Comparison of ENCODE assay signal across 19 cellular contexts in the genomic region with DNA sequence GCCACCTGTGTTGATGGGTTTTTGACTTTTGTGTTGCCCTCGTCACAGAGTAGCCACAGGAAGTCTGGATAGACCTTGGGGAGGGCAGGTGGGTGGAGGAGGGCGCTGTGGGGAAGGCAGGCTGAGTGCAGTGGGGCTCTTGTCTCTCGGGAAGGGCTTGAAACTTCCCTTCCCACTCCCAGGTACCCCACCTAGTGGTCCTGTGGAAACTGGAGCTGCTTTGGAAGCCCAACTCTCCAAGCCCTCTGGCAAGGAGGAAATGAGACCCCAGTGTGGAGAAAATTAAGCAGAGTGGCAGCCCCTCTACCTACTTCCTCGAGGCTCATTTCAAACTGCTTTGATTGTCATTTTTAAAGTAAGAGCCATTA. TPM values are rescaled to one million over a fixed set of nuclear protein-coding genes. Genes with fewer than 3 reads are reported as not detected.
A peak's percentile ranks its signal among the peaks of the same experiment; 100 is the strongest.
DNase-seq lines count a peak whose midpoint lies in the region; ATAC-seq, FAIRE-seq and TF ChIP-seq lines count a peak whose summit lies in the region.
"Had no signal": no experiment of that assay in that cellular context is flagged by ENCODE, and none has a peak within 500 bp of the region (broad histone marks: within the 10 kb centered on the region; RNA-seq: fewer than 3 reads in every experiment).

No MANE protein-coding gene starts in this region.

- CTCF ChIA-PET in HepG2 (lab: Yijun Ruan, JAX; ENCODE audit: low intra/inter-chr PET ratio, low total read pairs): no interaction called here
- CTCF ChIA-PET in WTC11 (lab: Charles Lee): interaction anchor here (0.6 to 1.8 kb wide), 8 partner anchors 13 to 527 kb away, joined by 3 to 5 read pairs (median 4); no protein-coding TSS in a partner anchor

- TF ChIP-seq EP300 in HepG2 (IDR thresholded peaks at IDR 0.05; ENCODE audit: low read depth in 2 of 2, low read length in 2 of 2) (no peak), HepG2 (CRISPR knock-in tag; IDR thresholded peaks at IDR 0.05; ENCODE audit: borderline replicate concordance) (no peak)

- H3K4me3 ChIP-seq in HepG2 (replicated peaks in 1 of 3; ENCODE audit: insufficient read depth in 1 of 3, low read depth in 2 of 3, low read length in 3 of 3) (no peak overlapping the region), right lobe of liver (no peak overlapping the region), thyroid gland (replicated peaks in 1 of 3) (no peak overlapping the region)
- H3K4me3 ChIP-seq: ascending aorta, HAP-1 had no signal

- WGBS in HepG2 (ENCODE audit: low lambda C conversion rate): 94% methylated on average over 4 of the region's 4 CpGs
- WGBS in right lobe of liver (ENCODE audit: insufficient coverage, low coverage, low lambda C conversion rate, missing lambda C conversion rate): 57% methylated on average over 1 of the region's 4 CpGs
- 43 to 48% methylated on average over 4 of the region's 4 CpGs for WGBS in thyroid gland, 2 donors

- H3K4me1 Mint-ChIP-seq in WTC11: peaks cover 22% of the 10 kb centered on the region

- no peak overlapping the region for H3K4me2 ChIP-seq in HepG2 (ENCODE audit: low read depth, low read length)

- intact Hi-C loops in HepG2 (cut with micrococcal nuclease; ENCODE audit: unreplicated experiment) (no loop called here), right lobe of liver (cut with DNase I) (no loop called here), thyroid gland (cut with DNase I) (no loop called here)

- H2AFZ ChIP-seq in HepG2 (ENCODE audit: low read length): no peak overlapping the region

- ATAC-seq in HepG2 (0 out of 3 replicates have a peak, but pooled peaks have one; percentile 10), right lobe of liver (no peak), WTC11 (peak; percentile 50)

- POLR2A ChIA-PET in HepG2 (lab: Yijun Ruan, JAX) (interaction anchor here (0.5 kb wide), 1 partner anchor 452 kb away, joined by 3 read pairs; no protein-coding TSS in a partner anchor), WTC11 (lab: Charles Lee) (interaction anchor here (0.6 kb wide), 1 partner anchor 10 kb away, joined by 6 read pairs; no protein-coding TSS in a partner anchor)

- H3K27me3 Mint-ChIP-seq in WTC11 (ENCODE audit: low read depth): no peaks in the 10 kb centered on the region; the same call in 1 of the 2 replicates

- no peak overlapping the region for H3K9ac ChIP-seq in HepG2 (ENCODE audit: insufficient read depth, low read depth, low read length)

- no peaks in the 10 kb centered on the region for H3K9me3 Mint-ChIP-seq in WTC11
- H3K9me3 Mint-ChIP-seq: nephron; stimulated activated naive CD8-positive, alpha-beta T cell treated with anti-CD3 and anti-CD28 coated beads, Interleukin-15, amount 100 ng/mL, for 72 hours had no signal

- H3K27ac Mint-ChIP-seq in WTC11: no peak overlapping the region
- H3K27ac Mint-ChIP-seq: stimulated activated naive CD8-positive, alpha-beta T cell treated with anti-CD3 and anti-CD28 coated beads, Interleukin-15, amount 100 ng/mL, for 72 hours had no signal

- TF ChIP-seq CTCF in HepG2 (CRISPR knock-in tag; IDR thresholded peaks at IDR 0.05): peak; percentile 27; the same call in 1 of the 2 replicates
- no peak for TF ChIP-seq CTCF in right lobe of liver (IDR thresholded peaks at IDR 0.05)
- TF ChIP-seq CTCF in WTC11 (IDR thresholded peaks at IDR 0.05): no peak
- no peak for TF ChIP-seq CTCF in thyroid gland (IDR thresholded peaks at IDR 0.05)

- BruUV-seq in HepG2 (replicated peaks; lab: Mats Ljungman, UMichigan): no TSS peak

- no peak overlapping the region for H3K27ac ChIP-seq in HepG2 (ENCODE audit: extremely low read length, insufficient read depth, low read length)
- no peak overlapping the region for H3K27ac ChIP-seq in right lobe of liver
- no peak overlapping the region for H3K27ac ChIP-seq in thyroid gland
- H3K27ac ChIP-seq: ascending aorta had no signal

- H3K36me3 Mint-ChIP-seq in WTC11: no peaks in the 10 kb centered on the region

- H3K36me3 ChIP-seq in HepG2 (replicated peaks in 1 of 2; ENCODE audit: control insufficient read depth in 1 of 2, insufficient read depth in 2 of 2, low read length in 2 of 2) (peaks cover 41 to 63% of the 10 kb centered on the region in 2 experiments), right lobe of liver (peaks cover 0 to 19% (median 8%) of the 10 kb centered on the region in 4 donors), thyroid gland (no peaks in the 10 kb centered on the region)
- H3K36me3 ChIP-seq: ascending aorta, HAP-1 had no signal

- FAIRE-seq in HepG2 (lab: Jason Lieb, UNC): no peak
- FAIRE-seq: colon, D721Med had no signal

- H3K79me2 ChIP-seq in HepG2 (ENCODE audit: insufficient read depth, low read length): peaks cover 70% of the 10 kb centered on the region

- peaks cover 66% of the 10 kb centered on the region for H4K20me1 ChIP-seq in HepG2 (ENCODE audit: insufficient read depth, low read length)

- in situ Hi-C loops in HepG2 (cut with HindIII; ENCODE audit: extremely low pct_ligation_motif_present, low pct_unique_long_range_greater_than_20kb): no loop called here

- TF ChIP-seq POLR2A in HepG2 (IDR thresholded peaks at IDR 0.05; ENCODE audit: insufficient read depth in 1 of 2, low read depth in 2 of 2, low read length in 2 of 2): no peak
- no peak for TF ChIP-seq POLR2A in right lobe of liver (IDR thresholded peaks at IDR 0.05)
- no peak for TF ChIP-seq POLR2A in thyroid gland (IDR thresholded peaks at IDR 0.05)

- DNase-seq in HepG2 (ENCODE audit: low spot score) (no peak), right lobe of liver (no peak), WTC11 (ENCODE audit: low spot score) (peak; percentile 31), thyroid gland (no peak), OCI-M1 (lab: John Stamatoyannopoulos, UW) (no peak), UCSD-AML1 (lab: John Stamatoyannopoulos, UW; ENCODE audit: unreplicated experiment) (no peak)
- DNase-seq: activated CD4-positive, alpha-beta T cell treated with anti-CD3 and anti-CD28 coated beads for 4 hours; activated CD8-positive, alpha-beta memory T cell treated with anti-CD3 and anti-CD28 coated beads, Interleukin-2, amount 50 U/mL, for 4 hours; mammary epithelial cell; MM.1S; SIG-M5; stimulated activated naive CD8-positive, alpha-beta T cell treated with anti-CD3 and anti-CD28 coated beads, Interleukin-15, amount 100 ng/mL, for 72 hours had no signal

- H3K9me3 ChIP-seq in HepG2 (ENCODE audit: low read length): no peaks in the 10 kb centered on the region
- H3K9me3 ChIP-seq in right lobe of liver: no peaks in the 10 kb centered on the region
- H3K9me3 ChIP-seq in thyroid gland: no peaks in the 10 kb centered on the region
- H3K9me3 ChIP-seq: ascending aorta, HAP-1 had no signal

- peaks cover 16% of the 10 kb centered on the region for H3K4me1 ChIP-seq in HepG2 (ENCODE audit: insufficient read depth, low read length)
- peaks cover 0 to 30% (median 16%) of the 10 kb centered on the region in 4 donors for H3K4me1 ChIP-seq in right lobe of liver
- H3K4me1 ChIP-seq in thyroid gland: peaks cover 42 to 48% of the 10 kb centered on the region in 2 donors
- H3K4me1 ChIP-seq: HAP-1 had no signal

- H3K4me3 Mint-ChIP-seq in WTC11: no peak overlapping the region
- H3K4me3 Mint-ChIP-seq: nephron had no signal

- H3K27me3 ChIP-seq in HepG2 (ENCODE audit: control insufficient read depth in 1 of 2, insufficient read depth in 2 of 2, low read length in 2 of 2) (no peaks in the 10 kb centered on the region), right lobe of liver (no peaks in the 10 kb centered on the region), thyroid gland (no peaks in the 10 kb centered on the region)
- H3K27me3 ChIP-seq: ascending aorta had no signal

- no peak for TF ChIP-seq RAD21 in HepG2 (CRISPR knock-in tag; IDR thresholded peaks at IDR 0.05)

RNA-seq across cellular contexts. Expression of a gene that starts 9.2 kb away (rescaled TPM):
- 85.7 and 106 TPM in 2 replicates for total RNA-seq in HepG2 (2016; rRNA removed; fragmentation: Illumina TruSeq; extraction: Trizol)
- 32.7 and 37.9 TPM in 2 replicates for total RNA-seq in HepG2 (2016; cell fraction: cytosol; rRNA removed; fragmentation: Illumina TruSeq; extraction: Trizol; ENCODE audit: low read depth)
- total RNA-seq in HepG2 (2016; cell fraction: insoluble cytoplasmic fraction; rRNA removed; fragmentation: Illumina TruSeq; extraction: Trizol): 85.8 and 97.2 TPM in 2 replicates
- total RNA-seq in HepG2 (2016; cell fraction: membrane; rRNA removed; fragmentation: Illumina TruSeq; extraction: Trizol): 29.8 and 38.9 TPM in 2 replicates
- total RNA-seq in HepG2 (2016; cell fraction: nucleus; rRNA removed; fragmentation: Illumina TruSeq; extraction: Trizol): 97.3 and 115 TPM in 2 replicates
- polyA plus RNA-seq in HepG2 (2011; rRNA removed): 66.8 and 70.0 TPM in 2 replicates
- 69.7 and 71.1 TPM in 2 replicates for polyA plus RNA-seq in HepG2 (2011; cell fraction: cytosol; rRNA removed)
- 186 and 199 TPM in 2 replicates for polyA plus RNA-seq in HepG2 (2011; cell fraction: nucleus; rRNA removed)
- polyA plus RNA-seq in HepG2 (2012): 44.2 and 48.2 TPM in 2 replicates
- 21.5 and 23.0 TPM in 2 replicates for polyA plus RNA-seq in HepG2 (2016; cell fraction: cytosol; fragmentation: Illumina TruSeq; extraction: Trizol; ENCODE audit: low read depth)
- polyA plus RNA-seq in HepG2 (2016; cell fraction: insoluble cytoplasmic fraction; fragmentation: Illumina TruSeq; extraction: Trizol; ENCODE audit: low read depth): 68.8 and 71.9 TPM in 2 replicates
- 18.4 and 18.5 TPM in 2 replicates for polyA plus RNA-seq in HepG2 (2016; cell fraction: membrane; fragmentation: Illumina TruSeq; extraction: Trizol; ENCODE audit: low read depth)
- 127 and 130 TPM in 2 replicates for polyA plus RNA-seq in HepG2 (2016; cell fraction: nucleus; fragmentation: Illumina TruSeq; extraction: Trizol; ENCODE audit: insufficient read depth, low read depth)
- polyA minus RNA-seq in HepG2 (2011; rRNA and poly(A)+ RNA removed; ENCODE audit: low replicate concordance): 132 TPM in 1 of 2 replicates, not detected in the other
- polyA minus RNA-seq in HepG2 (2011; cell fraction: cytosol; rRNA and poly(A)+ RNA removed): 12.6 and 15.9 TPM in 2 replicates
- polyA minus RNA-seq in HepG2 (2011; cell fraction: nucleus; rRNA and poly(A)+ RNA removed): 114 and 132 TPM in 2 replicates
- 10 to 100 TPM; 26.5 to 59.6 (median 30.2) TPM for total RNA-seq in right lobe of liver
- total RNA-seq in WTC11 (2021): not detected in 3 replicates
- not detected for total RNA-seq in thyroid gland
- total RNA-seq: ascending aorta; mammary epithelial cell; T-helper 2 cell treated with Interferon-gamma antibody and Interleukin-4, amounts not matched to agents 100 ng/mL and 5 ng/mL, for 36 hours; urinary bladder had no signal
- polyA plus RNA-seq: mammary epithelial cell, urinary bladder had no signal

RNA-seq across cellular contexts. Expression of a gene that starts 24.1 kb away (rescaled TPM):
- total RNA-seq in HepG2 (2016; rRNA removed; fragmentation: Illumina TruSeq; extraction: Trizol) (13.0 and 20.2 TPM in 2 replicates), right lobe of liver (10 to 100 TPM; 11.2 to 20.7 (median 18.8) TPM), WTC11 (2021) (29.1 to 34.5 TPM (median 33.3 TPM) in 3 replicates), thyroid gland (10 to 100 TPM; 22.8 to 42.7 (median 29.8) TPM)
- total RNA-seq in HepG2 (2016; cell fraction: cytosol; rRNA removed; fragmentation: Illumina TruSeq; extraction: Trizol; ENCODE audit: low read depth): 63.3 and 63.4 TPM in 2 replicates
- total RNA-seq in HepG2 (2016; cell fraction: insoluble cytoplasmic fraction; rRNA removed; fragmentation: Illumina TruSeq; extraction: Trizol): 11.2 and 21.0 TPM in 2 replicates
- total RNA-seq in HepG2 (2016; cell fraction: membrane; rRNA removed; fragmentation: Illumina TruSeq; extraction: Trizol): 26.8 and 28.3 TPM in 2 replicates
- 25.5 and 26.4 TPM in 2 replicates for total RNA-seq in HepG2 (2016; cell fraction: nucleus; rRNA removed; fragmentation: Illumina TruSeq; extraction: Trizol)
- 23.8 and 24.6 TPM in 2 replicates for polyA plus RNA-seq in HepG2 (2011; rRNA removed)
- 21.1 and 26.1 TPM in 2 replicates for polyA plus RNA-seq in HepG2 (2011; cell fraction: cytosol; rRNA removed)
- 58.9 and 72.7 TPM in 2 replicates for polyA plus RNA-seq in HepG2 (2011; cell fraction: nucleus; rRNA removed)
- 16.2 and 18.3 TPM in 2 replicates for polyA plus RNA-seq in HepG2 (2012)
- 6.1 and 6.3 TPM in 2 replicates for polyA plus RNA-seq in HepG2 (2016; cell fraction: cytosol; fragmentation: Illumina TruSeq; extraction: Trizol; ENCODE audit: low read depth)
- 10.3 and 13.0 TPM in 2 replicates for polyA plus RNA-seq in HepG2 (2016; cell fraction: insoluble cytoplasmic fraction; fragmentation: Illumina TruSeq; extraction: Trizol; ENCODE audit: low read depth)
- 7.4 and 8.4 TPM in 2 replicates for polyA plus RNA-seq in HepG2 (2016; cell fraction: membrane; fragmentation: Illumina TruSeq; extraction: Trizol; ENCODE audit: low read depth)
- 24.7 and 27.2 TPM in 2 replicates for polyA plus RNA-seq in HepG2 (2016; cell fraction: nucleus; fragmentation: Illumina TruSeq; extraction: Trizol; ENCODE audit: insufficient read depth, low read depth)
- polyA minus RNA-seq in HepG2 (2011; rRNA and poly(A)+ RNA removed; ENCODE audit: low replicate concordance): 44.9 and 76.3 TPM in 2 replicates
- 24.6 and 25.1 TPM in 2 replicates for polyA minus RNA-seq in HepG2 (2011; cell fraction: cytosol; rRNA and poly(A)+ RNA removed)
- 76.5 and 78.6 TPM in 2 replicates for polyA minus RNA-seq in HepG2 (2011; cell fraction: nucleus; rRNA and poly(A)+ RNA removed)

RNA-seq across cellular contexts. Expression of a gene that starts 57.9 kb away (rescaled TPM):
- total RNA-seq in HepG2 (2016; rRNA removed; fragmentation: Illumina TruSeq; extraction: Trizol) (84.4 and 155 TPM in 2 replicates), right lobe of liver (10 to 100 TPM in 5 of 6 experiments, 1 to 10 TPM in 1; 7.0 to 16.3 (median 12.4) TPM), WTC11 (2021) (105 to 197 TPM (median 107 TPM) in 3 replicates), thyroid gland (1 to 10 TPM; 1.1 to 5.2 (median 2.2) TPM)
- total RNA-seq in HepG2 (2016; cell fraction: cytosol; rRNA removed; fragmentation: Illumina TruSeq; extraction: Trizol; ENCODE audit: low read depth): 20.4 and 21.0 TPM in 2 replicates
- total RNA-seq in HepG2 (2016; cell fraction: insoluble cytoplasmic fraction; rRNA removed; fragmentation: Illumina TruSeq; extraction: Trizol): 65.4 and 165 TPM in 2 replicates
- total RNA-seq in HepG2 (2016; cell fraction: membrane; rRNA removed; fragmentation: Illumina TruSeq; extraction: Trizol): 76.8 and 82.0 TPM in 2 replicates
- total RNA-seq in HepG2 (2016; cell fraction: nucleus; rRNA removed; fragmentation: Illumina TruSeq; extraction: Trizol): 144 and 171 TPM in 2 replicates
- 79.6 and 84.0 TPM in 2 replicates for polyA plus RNA-seq in HepG2 (2011; rRNA removed)
- 58.4 and 80.8 TPM in 2 replicates for polyA plus RNA-seq in HepG2 (2011; cell fraction: cytosol; rRNA removed)
- 118 and 147 TPM in 2 replicates for polyA plus RNA-seq in HepG2 (2011; cell fraction: nucleus; rRNA removed)
- polyA plus RNA-seq in HepG2 (2012): 135 and 207 TPM in 2 replicates
- 17.8 and 19.1 TPM in 2 replicates for polyA plus RNA-seq in HepG2 (2016; cell fraction: cytosol; fragmentation: Illumina TruSeq; extraction: Trizol; ENCODE audit: low read depth)
- polyA plus RNA-seq in HepG2 (2016; cell fraction: insoluble cytoplasmic fraction; fragmentation: Illumina TruSeq; extraction: Trizol; ENCODE audit: low read depth): 93.2 and 121 TPM in 2 replicates
- polyA plus RNA-seq in HepG2 (2016; cell fraction: membrane; fragmentation: Illumina TruSeq; extraction: Trizol; ENCODE audit: low read depth): 56.5 and 59.3 TPM in 2 replicates
- 307 and 313 TPM in 2 replicates for polyA plus RNA-seq in HepG2 (2016; cell fraction: nucleus; fragmentation: Illumina TruSeq; extraction: Trizol; ENCODE audit: insufficient read depth, low read depth)
- 157 and 170 TPM in 2 replicates for polyA minus RNA-seq in HepG2 (2011; rRNA and poly(A)+ RNA removed; ENCODE audit: low replicate concordance)
- polyA minus RNA-seq in HepG2 (2011; cell fraction: cytosol; rRNA and poly(A)+ RNA removed): 88.7 and 88.8 TPM in 2 replicates
- 35.7 and 42.5 TPM in 2 replicates for polyA minus RNA-seq in HepG2 (2011; cell fraction: nucleus; rRNA and poly(A)+ RNA removed)

Comparison
In these comparisons a context has a peak if more than half of its experiments do, and no peak if none do; other contexts are left out.
1. ATAC-seq: peak in HepG2 (single experiment) and WTC11 (single experiment); none in right lobe of liver (0 of 4).
2. RNA of a gene that starts 9.2 kb away (total RNA-seq): 29.8 to 115 TPM in HepG2 and 26.5 to 59.6 TPM in right lobe of liver; not detected in WTC11 and not detected in thyroid gland; every median in the first group is over 10 times any median in the second.